In the genomic region with DNA sequence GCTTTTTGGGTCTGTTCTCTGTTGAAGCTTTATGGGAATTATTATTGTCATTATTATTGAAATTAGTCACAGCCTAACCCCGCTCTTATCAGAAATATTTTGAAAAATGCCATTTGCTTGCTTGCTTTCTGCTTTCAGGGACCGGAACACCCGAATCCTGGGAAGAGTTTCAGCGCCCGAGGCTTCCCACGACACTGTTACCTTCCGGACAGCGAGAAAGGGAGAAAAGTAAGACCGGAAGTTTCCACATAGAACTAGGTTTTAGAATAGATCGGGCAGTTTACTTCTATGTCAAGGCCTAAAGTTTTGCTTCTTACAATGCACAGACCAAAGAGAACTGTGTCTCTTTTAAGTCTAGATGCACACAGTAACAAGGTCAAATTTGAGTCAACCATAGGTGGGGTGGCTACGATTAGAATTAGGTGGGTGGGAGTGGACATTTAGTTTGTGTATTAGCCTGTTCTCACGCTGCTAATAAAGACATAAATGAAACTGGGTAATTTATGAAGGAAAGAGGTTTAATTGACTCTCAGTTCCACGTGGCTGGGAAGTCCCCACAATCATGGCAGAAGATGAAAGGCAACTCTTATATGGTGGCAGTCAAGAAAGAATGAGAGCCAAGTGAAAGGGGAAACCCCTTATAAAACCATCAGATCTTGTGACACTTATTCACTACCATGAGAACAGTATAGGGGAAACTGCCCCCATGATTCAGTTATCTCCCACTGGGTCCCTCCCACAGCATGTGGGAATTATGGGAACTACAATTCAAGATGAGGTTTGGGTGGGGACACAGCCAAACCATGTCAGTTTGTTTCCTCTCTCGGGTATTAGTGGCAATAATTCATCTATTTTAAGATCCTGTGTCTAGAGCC, we compare ENCODE assay signal across 14 cellular contexts. TPM values are rescaled to one million over a fixed set of nuclear protein-coding genes. Genes with fewer than 3 reads are reported as not detected.
DNase-seq lines count a peak whose midpoint lies in the region; ATAC-seq and TF ChIP-seq lines count a peak whose summit lies in the region.
"Had no signal": no experiment of that assay in that cellular context is flagged by ENCODE, and none has a peak within 500 bp of the region (broad histone marks: within the 10 kb centered on the region; RNA-seq: fewer than 3 reads in every experiment).

No MANE protein-coding gene starts in this region.

- peak overlapping the region; percentile 72 to 95 (median 88) for H3K27ac Mint-ChIP-seq in naive B cell
- H3K27ac Mint-ChIP-seq: activated T-helper 2 cell treated with anti-CD3 and anti-CD28 coated beads, Interferon-gamma antibody, Interleukin-2, Interleukin-4, amounts not matched to agents 10 μg/mL and 5 μg/mL and 100 μg/mL, durations not matched to agents 14 hours and 24 hours and 36 hours had no signal

- H3K18ac ChIP-seq in mesendoderm (ENCODE audit: low read length) = no peak overlapping the region

- peaks cover 0 to 2% (median 0%) of the 10 kb centered on the region in 7 donors for H3K9me3 Mint-ChIP-seq in naive B cell
- H3K9me3 Mint-ChIP-seq: activated T-helper 2 cell treated with anti-CD3 and anti-CD28 coated beads, Interferon-gamma antibody, Interleukin-2, Interleukin-4, amounts not matched to agents 10 μg/mL and 5 μg/mL and 100 μg/mL, durations not matched to agents 14 hours and 24 hours and 36 hours had no signal

- H2BK120ac ChIP-seq in mesendoderm (ENCODE audit: low read depth, low read length) = no peak overlapping the region

- no peak overlapping the region for H3K23ac ChIP-seq in mesendoderm (ENCODE audit: low read length)

- H3K36me3 ChIP-seq in Peyer's patch = peaks cover 0 to 30% (median 2%) of the 10 kb centered on the region in 3 donors
- no peaks in the 10 kb centered on the region for H3K36me3 ChIP-seq in mesendoderm (ENCODE audit: control insufficient read depth, insufficient read depth, low read length)

- POLR2A ChIA-PET in HEK293T (lab: Yijun Ruan, JAX) = no interaction called here

- no peak overlapping the region for H2AK5ac ChIP-seq in mesendoderm (ENCODE audit: low read length)

- ATAC-seq in GM19395 (IDR thresholded peaks at IDR 0.05; ENCODE audit: unreplicated experiment) = peak; percentile 61
- peak; percentile 57 for ATAC-seq in HG03378 (IDR thresholded peaks at IDR 0.05; ENCODE audit: unreplicated experiment)
- peak; percentile 76 to 77 for ATAC-seq in naive B cell (ENCODE audit: low read depth in 2 of 2)

- H3K4me3 ChIP-seq in Peyer's patch = no peak overlapping the region
- no peak overlapping the region for H3K4me3 ChIP-seq in mesendoderm (ENCODE audit: low read length)
- H3K4me3 ChIP-seq: upper lobe of left lung had no signal

- no peak overlapping the region for H3K4me2 ChIP-seq in mesendoderm (ENCODE audit: low read length)

- in situ Hi-C loops in GM13976 (cut with MboI; ENCODE audit: low sequenced_read_pairs, unreplicated experiment) = no loop called here

- H3K27me3 Mint-ChIP-seq in naive B cell = no peaks in the 10 kb centered on the region

- H3K4me3 Mint-ChIP-seq in naive B cell = peak overlapping the region in 7 of 8 donors; percentile 4 to 79 (median 56)

- H3K4ac ChIP-seq in mesendoderm (ENCODE audit: low read depth, low read length) = no peak overlapping the region

- no peaks in the 10 kb centered on the region for H3K27me3 ChIP-seq in Peyer's patch
- no peaks in the 10 kb centered on the region for H3K27me3 ChIP-seq in mesendoderm (ENCODE audit: insufficient read depth, low read length, poor library complexity)
- H3K27me3 ChIP-seq: upper lobe of left lung had no signal

- no peak overlapping the region for H4K5ac ChIP-seq in mesendoderm (ENCODE audit: low read length)

- TF ChIP-seq CTCF in GM13976 (IDR thresholded peaks at IDR 0.05; ENCODE audit: borderline replicate concordance, control extremely low read depth, extremely low read depth, insufficient read depth, missing control alignments) = no peak
- TF ChIP-seq CTCF in Peyer's patch (IDR thresholded peaks at IDR 0.05) = no peak

- DNase-seq in GM13976 (ENCODE audit: low spot score) (peak; percentile 60), naive B cell (peak; percentile 66), NCI-H1436 (lab: John Stamatoyannopoulos, UW) (no peak), Peyer's patch (no peak), mesendoderm (no peak), HEK293T (ENCODE audit: extremely low spot score) (no peak)
- DNase-seq: NCI-H1930, upper lobe of left lung had no signal

- no peak overlapping the region for H2BK15ac ChIP-seq in mesendoderm (replicated peaks; ENCODE audit: low read depth)

- H3K27ac ChIP-seq in Peyer's patch (peak overlapping the region in 1 of 4 donors; percentile 11), mesendoderm (ENCODE audit: low read depth, low read length) (no peak overlapping the region)
- H3K27ac ChIP-seq: epithelial cell of prostate had no signal

- no peak overlapping the region for H4K8ac ChIP-seq in mesendoderm (ENCODE audit: low read depth, low read length)

- H3K4me1 Mint-ChIP-seq in naive B cell = peaks cover 65 to 87% (median 78%) of the 10 kb centered on the region in 3 donors

- H3K56ac ChIP-seq in mesendoderm (ENCODE audit: low read length) = no peak overlapping the region

- no peaks in the 10 kb centered on the region for H3K79me1 ChIP-seq in mesendoderm (ENCODE audit: low read length)

- no peaks in the 10 kb centered on the region for H3K9me3 ChIP-seq in Peyer's patch
- H3K9me3 ChIP-seq: upper lobe of left lung had no signal

- CTCF ChIA-PET in HEK293T (lab: Yijun Ruan, JAX) = interaction anchor here (1.9 kb wide), 1 partner anchor 28 kb away, joined by 7 read pairs; a partner anchor contains a TSS

- no peaks in the 10 kb centered on the region for H3K4me1 ChIP-seq in Peyer's patch
- H3K4me1 ChIP-seq in mesendoderm (ENCODE audit: control insufficient read depth, low read depth, low read length) = no peaks in the 10 kb centered on the region

- H3K79me2 ChIP-seq in mesendoderm (ENCODE audit: control insufficient read depth, insufficient read depth, low read length) = no peaks in the 10 kb centered on the region

- peaks cover 62 to 63% of the 10 kb centered on the region in 2 donors for H3K36me3 Mint-ChIP-seq in naive B cell

- no peak overlapping the region for H3K9ac ChIP-seq in mesendoderm (ENCODE audit: low read length)

- WGBS in mesendoderm (ENCODE audit: extremely low coverage, insufficient coverage, low lambda C conversion rate) = no CpG with 5 or more reads among the region's 14 CpGs

- no peak overlapping the region for H2BK5ac ChIP-seq in mesendoderm (ENCODE audit: low read length)

- TF ChIP-seq POLR2A in Peyer's patch (IDR thresholded peaks at IDR 0.05) = no peak

TF ChIP-seq in HEK293T, 16 proteins besides CTCF, POLR2A, EP300 and RAD21:
- no peak for TF ChIP-seq ZNF384 (IDR thresholded peaks at IDR 0.05)
- TF ChIP-seq, protein P1, sequence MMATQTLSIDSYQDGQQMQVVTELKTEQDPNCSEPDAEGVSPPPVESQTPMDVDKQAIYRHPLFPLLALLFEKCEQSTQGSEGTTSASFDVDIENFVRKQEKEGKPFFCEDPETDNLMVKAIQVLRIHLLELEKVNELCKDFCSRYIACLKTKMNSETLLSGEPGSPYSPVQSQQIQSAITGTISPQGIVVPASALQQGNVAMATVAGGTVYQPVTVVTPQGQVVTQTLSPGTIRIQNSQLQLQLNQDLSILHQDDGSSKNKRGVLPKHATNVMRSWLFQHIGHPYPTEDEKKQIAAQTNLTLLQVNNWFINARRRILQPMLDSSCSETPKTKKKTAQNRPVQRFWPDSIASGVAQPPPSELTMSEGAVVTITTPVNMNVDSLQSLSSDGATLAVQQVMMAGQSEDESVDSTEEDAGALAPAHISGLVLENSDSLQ (IDR thresholded peaks at IDR 0.05) = no peak
- no peak for TF ChIP-seq NFRKB (IDR thresholded peaks at IDR 0.05)
- TF ChIP-seq ELF4 (IDR thresholded peaks at IDR 0.05) = no peak
- TF ChIP-seq CTBP1 (IDR thresholded peaks at IDR 0.05; ENCODE audit: borderline replicate concordance) = no peak
- TF ChIP-seq ARNT (IDR thresholded peaks at IDR 0.05) = no peak
- no peak for TF ChIP-seq L3MBTL2 (conservative IDR thresholded peaks at IDR 0.05)
- no peak for TF ChIP-seq LEF1 (IDR thresholded peaks at IDR 0.05; ENCODE audit: borderline replicate concordance)

RNA-seq across cellular contexts. Expression of a gene that starts 12.9 kb away (rescaled TPM):
- polyA plus RNA-seq in naive B cell (ENCODE audit: low read depth in 6 of 6) = 10 to 100 TPM; 40.6 to 96.5 (median 79.1) TPM
- total RNA-seq in Peyer's patch = 10 to 100 TPM in 1 of 4 donors, 1 to 10 TPM in 3; 3.5 to 51.2 (median 6.0) TPM
- polyA plus RNA-seq in mesendoderm (2013, experiment 1 of 2) = not detected
- polyA plus RNA-seq in mesendoderm (2013, experiment 2 of 2) = not detected
- total RNA-seq: G401 had no signal
- polyA plus RNA-seq: keratinocyte had no signal

RNA-seq across cellular contexts. Expression of a gene that starts 27.9 kb away (rescaled TPM):
- polyA plus RNA-seq in naive B cell (ENCODE audit: low read depth in 6 of 6) = 10 to 100 TPM in 5 of 6 donors, 1 to 10 TPM in 1; 7.1 to 21.0 (median 12.9) TPM
- total RNA-seq in Peyer's patch = 10 to 100 TPM; 41.3 to 93.8 (median 60.9) TPM
- polyA plus RNA-seq in mesendoderm (2013, experiment 1 of 2) = 13.9 TPM
- 15.1 TPM for polyA plus RNA-seq in mesendoderm (2013, experiment 2 of 2)

RNA-seq across cellular contexts. Expression of a gene that starts 57.1 kb away (rescaled TPM):
- polyA plus RNA-seq in naive B cell (ENCODE audit: low read depth in 6 of 6) = 10 to 100 TPM; 32.9 to 61.6 (median 44.7) TPM
- 10 to 100 TPM; 43.0 to 96.6 (median 68.5) TPM for total RNA-seq in Peyer's patch
- 23.5 TPM for polyA plus RNA-seq in mesendoderm (2013, experiment 1 of 2)
- 20.5 TPM for polyA plus RNA-seq in mesendoderm (2013, experiment 2 of 2)

Comparison
In these comparisons a context has a peak if more than half of its experiments do, and no peak if none do; other contexts are left out.
1. DNase-seq: peak in GM13976 (single experiment) and naive B cell (single experiment); none in NCI-H1436 (single experiment), Peyer's patch (0 of 3), mesendoderm (single experiment) and HEK293T (single experiment).
2. Peak in every context shown above with its lines, with median percentiles within 50 percentile points of each other: ATAC-seq.